ENCODE assay signal across 9 cellular contexts in the genomic region with DNA sequence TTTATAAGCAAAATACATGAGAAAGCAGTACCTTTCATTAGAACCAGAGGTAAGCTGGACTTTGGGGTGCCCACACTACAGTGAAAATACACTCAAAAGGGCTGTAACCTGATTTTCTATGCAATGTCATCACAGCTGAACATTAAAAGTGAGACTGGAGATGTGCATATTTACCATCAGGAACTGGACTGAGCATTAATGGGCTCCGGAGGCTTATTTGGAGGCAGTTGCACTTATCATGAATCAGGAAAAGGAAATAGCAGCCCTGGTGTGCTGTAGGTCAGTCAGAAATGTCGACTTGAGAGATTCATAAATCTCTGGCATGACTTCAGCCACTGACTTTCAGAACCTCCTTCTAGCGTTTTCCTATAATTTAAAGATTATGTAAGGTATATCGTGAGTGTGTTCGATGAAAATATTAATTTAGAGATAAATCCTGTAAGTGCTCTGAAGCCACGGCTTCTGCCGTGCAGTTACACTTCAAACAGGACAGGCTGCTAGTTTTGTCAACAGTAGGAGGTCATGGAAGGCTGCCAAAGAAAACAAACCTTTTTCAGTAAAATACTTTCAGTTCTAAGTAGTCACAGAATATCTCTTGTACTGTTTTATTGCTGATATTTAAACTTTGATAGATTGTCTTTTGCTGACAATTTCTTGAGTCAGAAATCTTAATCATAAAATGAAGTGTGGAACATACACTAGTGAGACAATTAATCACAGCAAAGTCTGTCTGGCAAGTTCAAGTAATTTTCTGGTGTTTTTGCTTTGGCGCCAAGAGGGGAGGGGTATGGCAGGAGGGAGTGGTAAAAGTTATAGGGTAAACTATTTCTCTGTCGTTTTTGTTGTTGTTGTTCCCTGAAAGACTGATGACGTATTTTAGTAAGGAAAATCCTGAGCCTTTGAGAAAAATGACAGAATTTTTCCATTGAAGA.
DNase-seq lines count a peak whose midpoint lies in the region; ATAC-seq, FAIRE-seq and TF ChIP-seq lines count a peak whose summit lies in the region.
"Had no signal": no experiment of that assay in that cellular context is flagged by ENCODE, and none has a peak within 500 bp of the region (broad histone marks: within the 10 kb centered on the region; RNA-seq: fewer than 3 reads in every experiment).

No MANE protein-coding gene starts in this region.

- H3K4me1 ChIP-seq in gastroesophageal sphincter (peaks cover 0 to 10% (median 3%) of the 10 kb centered on the region in 3 donors), small intestine (ENCODE audit: control insufficient read depth in 2 of 2, insufficient read depth in 1 of 2, low read depth in 1 of 2, low read length in 1 of 2) (no peaks in the 10 kb centered on the region)

- DNase-seq in HK-2 (ENCODE audit: unreplicated experiment) (peak; percentile 1), RPMI8226 (peak; percentile 92), small intestine (peak; percentile 8)

- H3K27me3 ChIP-seq in gastroesophageal sphincter (no peaks in the 10 kb centered on the region), small intestine (ENCODE audit: control insufficient read depth in 2 of 2, insufficient read depth in 2 of 2, low read length in 2 of 2) (no peaks in the 10 kb centered on the region)

- no peak overlapping the region for H3K27ac ChIP-seq in gastroesophageal sphincter
- H3K27ac ChIP-seq in small intestine (ENCODE audit: low read depth in 1 of 2, low read length in 1 of 2), result no peak overlapping the region

- H3K4me3 ChIP-seq in gastroesophageal sphincter (peak overlapping the region; percentile 14 to 24), small intestine (ENCODE audit: low read depth in 1 of 2, low read length in 2 of 2) (no peak overlapping the region)
- H3K4me3 ChIP-seq: skin epidermis had no signal

- ATAC-seq in gastroesophageal sphincter, result no peak
- no peak for ATAC-seq in HG03045 (IDR thresholded peaks at IDR 0.05; ENCODE audit: unreplicated experiment)
- no peak for ATAC-seq in HG02884 (IDR thresholded peaks at IDR 0.05; ENCODE audit: unreplicated experiment)
- ATAC-seq in HG02623 (IDR thresholded peaks at IDR 0.05; ENCODE audit: unreplicated experiment), result no peak
- no peak for ATAC-seq in GM18873 (IDR thresholded peaks at IDR 0.05; ENCODE audit: low FRiP score, unreplicated experiment)

- 8 to 9% methylated on average over 10 of the region's 10 CpGs for WGBS in gastroesophageal sphincter (ENCODE audit: low coverage in 1 of 2), 2 donors
- WGBS in small intestine, 3 donors, result 2 to 10% (median 6%) methylated on average over 10 of the region's 10 CpGs

- no peaks in the 10 kb centered on the region for H3K36me3 ChIP-seq in gastroesophageal sphincter
- H3K36me3 ChIP-seq in small intestine (ENCODE audit: control insufficient read depth in 2 of 2, insufficient read depth in 2 of 2, low read length in 2 of 2), result no peaks in the 10 kb centered on the region

- no peak for TF ChIP-seq CTCF in gastroesophageal sphincter (IDR thresholded peaks at IDR 0.05)

- TF ChIP-seq POLR2A in gastroesophageal sphincter (IDR thresholded peaks at IDR 0.05), result no peak

- no peak for TF ChIP-seq EP300 in gastroesophageal sphincter (IDR thresholded peaks at IDR 0.05)

- no peaks in the 10 kb centered on the region for H3K9me3 ChIP-seq in gastroesophageal sphincter
- no peaks in the 10 kb centered on the region for H3K9me3 ChIP-seq in small intestine (ENCODE audit: control insufficient read depth, low read depth)

- FAIRE-seq in small intestine (lab: Jason Lieb, UNC), result no peak

Comparison
In these comparisons a context has a peak if more than half of its experiments do, and no peak if none do; other contexts are left out.
1. DNase-seq: peak in every context shown above with its lines; median percentile 92 in RPMI8226; 8 in small intestine; 1 in HK-2.
2. H3K4me3 ChIP-seq: peak in gastroesophageal sphincter (2 of 2); none in small intestine (0 of 2).